Comparison of ENCODE assay signal across 8 cellular contexts in the genomic region with DNA sequence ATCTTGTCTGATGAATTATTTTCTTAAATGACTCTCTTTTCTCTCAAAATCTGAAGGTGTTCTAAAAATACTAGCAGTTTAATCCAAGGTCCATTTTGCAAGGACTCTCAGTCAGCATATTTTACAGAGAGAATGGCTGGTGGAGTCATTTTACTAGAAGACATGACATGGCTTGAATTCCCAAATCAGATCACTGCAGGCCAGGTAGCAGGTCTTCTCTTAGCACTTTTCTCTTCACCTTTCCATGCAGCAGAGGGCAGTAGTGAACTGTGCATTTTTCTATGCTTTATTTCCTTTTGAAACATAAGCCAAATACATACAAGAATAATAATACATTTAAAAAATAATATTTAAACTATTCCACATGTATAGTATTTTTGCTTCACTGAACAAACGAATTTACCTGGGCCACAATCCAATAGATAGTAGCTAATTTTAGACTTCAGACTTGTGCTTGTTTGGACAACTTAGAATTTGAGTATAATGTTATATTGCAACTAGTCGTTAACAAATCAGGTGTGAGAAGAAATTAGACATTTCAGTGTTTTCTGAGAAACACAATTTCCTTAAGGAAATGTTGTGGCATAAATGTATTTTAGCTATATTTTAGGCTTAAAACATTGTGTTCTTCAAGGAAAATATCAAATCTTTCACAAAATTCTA.
DNase-seq lines count a peak whose midpoint lies in the region; ATAC-seq and TF ChIP-seq lines count a peak whose summit lies in the region.

No MANE protein-coding gene starts in this region.

- no peaks in the 10 kb centered on the region for H3K9me3 ChIP-seq in neutrophil

- H3K4me1 ChIP-seq in neutrophil (ENCODE audit: control insufficient read depth in 1 of 2, insufficient read depth in 1 of 2, low read depth in 1 of 2, low read length in 1 of 2): peaks cover 14 to 17% of the 10 kb centered on the region in 2 experiments

- intact Hi-C loops in natural killer cell (cut with micrococcal nuclease): no loop called here
- intact Hi-C loops in activated CD4-positive, alpha-beta T cell treated with anti-CD3 and anti-CD28 coated beads for 36 hours (cut with DNase I, micrococcal nuclease): loop anchor here (1.0 to 10.0 kb wide), 7 partner anchors 137 to 1165 kb away; no protein-coding TSS in a partner anchor

- TF ChIP-seq CTCF in natural killer cell (IDR thresholded peaks at IDR 0.05): peak; percentile 40
- peak; percentile 80 for TF ChIP-seq CTCF in fibroblast of mammary gland (conservative IDR thresholded peaks at IDR 0.05; ENCODE audit: control insufficient read depth, insufficient read depth, low read depth, low read length)
- no peak for TF ChIP-seq CTCF in neutrophil (IDR thresholded peaks at IDR 0.05)

- H3K4me3 ChIP-seq in fibroblast of mammary gland (ENCODE audit: control insufficient read depth, low read depth, low read length) (no peak overlapping the region), neutrophil (ENCODE audit: low read depth in 1 of 2, low read length in 1 of 2) (no peak overlapping the region)

- H3K36me3 Mint-ChIP-seq in natural killer cell: no peaks in the 10 kb centered on the region
- H3K36me3 Mint-ChIP-seq in natural killer cell treated with Interleukin-12 subunit alpha and Interleukin-12 subunit beta and Interleukin-15 and Interleukin-18, amount 100 ng/mL, for 72 hours: no peaks in the 10 kb centered on the region
- no peaks in the 10 kb centered on the region for H3K36me3 Mint-ChIP-seq in activated CD4-positive, alpha-beta T cell treated with anti-CD3 and anti-CD28 coated beads for 36 hours (ENCODE audit: low read depth)

- ATAC-seq in natural killer cell (no peak), GM21515 (IDR thresholded peaks at IDR 0.05; ENCODE audit: unreplicated experiment) (no peak), GM19023 (IDR thresholded peaks at IDR 0.05; ENCODE audit: unreplicated experiment) (no peak)
- no peak for ATAC-seq in natural killer cell treated with Interleukin-12 subunit alpha and Interleukin-12 subunit beta and Interleukin-15 and Interleukin-18, amount 100 ng/mL, for 72 hours
- ATAC-seq in activated CD4-positive, alpha-beta T cell treated with anti-CD3 and anti-CD28 coated beads for 36 hours: peak; percentile 51

- no peaks in the 10 kb centered on the region for H3K4me1 Mint-ChIP-seq in natural killer cell
- no peaks in the 10 kb centered on the region for H3K4me1 Mint-ChIP-seq in natural killer cell treated with Interleukin-12 subunit alpha and Interleukin-12 subunit beta and Interleukin-15 and Interleukin-18, amount 100 ng/mL, for 72 hours (ENCODE audit: low read depth in 2 of 2)
- no peaks in the 10 kb centered on the region for H3K4me1 Mint-ChIP-seq in activated CD4-positive, alpha-beta T cell treated with anti-CD3 and anti-CD28 coated beads for 36 hours

- H3K4me3 Mint-ChIP-seq in natural killer cell: no peak overlapping the region
- H3K4me3 Mint-ChIP-seq in natural killer cell treated with Interleukin-12 subunit alpha and Interleukin-12 subunit beta and Interleukin-15 and Interleukin-18, amount 100 ng/mL, for 72 hours: no peak overlapping the region
- H3K4me3 Mint-ChIP-seq in activated CD4-positive, alpha-beta T cell treated with anti-CD3 and anti-CD28 coated beads for 36 hours: no peak overlapping the region

- H3K27me3 Mint-ChIP-seq in natural killer cell (ENCODE audit: low read depth in 2 of 2): peaks cover 7 to 8% of the 10 kb centered on the region in 2 donors
- H3K27me3 Mint-ChIP-seq in natural killer cell treated with Interleukin-12 subunit alpha and Interleukin-12 subunit beta and Interleukin-15 and Interleukin-18, amount 100 ng/mL, for 72 hours: peaks cover 11 to 33% of the 10 kb centered on the region in 2 donors
- peaks cover 8% of the 10 kb centered on the region for H3K27me3 Mint-ChIP-seq in activated CD4-positive, alpha-beta T cell treated with anti-CD3 and anti-CD28 coated beads for 36 hours

- H3K36me3 ChIP-seq in neutrophil: no peaks in the 10 kb centered on the region

- peak overlapping the region; percentile 70 for H3K27ac ChIP-seq in neutrophil

- H3K9me3 Mint-ChIP-seq in natural killer cell: no peaks in the 10 kb centered on the region
- H3K9me3 Mint-ChIP-seq in natural killer cell treated with Interleukin-12 subunit alpha and Interleukin-12 subunit beta and Interleukin-15 and Interleukin-18, amount 100 ng/mL, for 72 hours: no peaks in the 10 kb centered on the region
- no peaks in the 10 kb centered on the region for H3K9me3 Mint-ChIP-seq in activated CD4-positive, alpha-beta T cell treated with anti-CD3 and anti-CD28 coated beads for 36 hours (ENCODE audit: low read depth)

- H3K27me3 ChIP-seq in neutrophil: no peaks in the 10 kb centered on the region

- CTCF ChIA-PET in activated CD4-positive, alpha-beta T cell treated with anti-CD3 and anti-CD28 coated beads for 36 hours (lab: Charles Lee): interaction anchor here (0.6 to 3.7 kb wide), 13 partner anchors 9 to 1165 kb away, joined by 3 to 17 read pairs (median 3); no protein-coding TSS in a partner anchor

- DNase-seq in natural killer cell (no peak), NCI-H1694 (lab: John Stamatoyannopoulos, UW) (peak; percentile 34), fibroblast of mammary gland (ENCODE audit: low read depth) (peak; percentile 78)
- no peak for DNase-seq in natural killer cell treated with Interleukin-12 subunit alpha and Interleukin-12 subunit beta and Interleukin-15 and Interleukin-18, amount 100 ng/mL, for 72 hours (ENCODE audit: low spot score)
- peak; percentile 52 for DNase-seq in activated CD4-positive, alpha-beta T cell treated with anti-CD3 and anti-CD28 coated beads for 36 hours

- POLR2A ChIA-PET in activated CD4-positive, alpha-beta T cell treated with anti-CD3 and anti-CD28 coated beads for 36 hours (lab: Charles Lee): interaction anchor here (0.6 kb wide), 1 partner anchor 979 kb away, joined by 3 read pairs; no protein-coding TSS in a partner anchor

- no peak overlapping the region for H3K27ac Mint-ChIP-seq in natural killer cell
- no peak overlapping the region for H3K27ac Mint-ChIP-seq in natural killer cell treated with Interleukin-12 subunit alpha and Interleukin-12 subunit beta and Interleukin-15 and Interleukin-18, amount 100 ng/mL, for 72 hours
- no peak overlapping the region for H3K27ac Mint-ChIP-seq in activated CD4-positive, alpha-beta T cell treated with anti-CD3 and anti-CD28 coated beads for 36 hours

Comparison
In these comparisons a context has a peak if more than half of its experiments do, and no peak if none do; other contexts are left out.
1. DNase-seq: peak in NCI-H1694 (single experiment), activated CD4-positive, alpha-beta T cell treated with anti-CD3 and anti-CD28 coated beads for 36 hours (single experiment) and fibroblast of mammary gland (single experiment); none in natural killer cell (single experiment) and natural killer cell treated with Interleukin-12 subunit alpha and Interleukin-12 subunit beta and Interleukin-15 and Interleukin-18, amount 100 ng/mL, for 72 hours (single experiment).